1 cellular context compared by ENCODE assay signal in genomic region chr11:60972182-60973030, GRCh38.
TF ChIP-seq lines count a peak whose summit lies in the region.

No MANE protein-coding gene starts in this region.

TF ChIP-seq in HepG2, 621 proteins besides CTCF, POLR2A, EP300 and RAD21:
- TF ChIP-seq ZNF576 (CRISPR knock-in tag; IDR thresholded peaks at IDR 0.05) (no peak), CBFB (CRISPR knock-in tag; IDR thresholded peaks at IDR 0.05) (no peak), ZXDC (CRISPR knock-in tag; IDR thresholded peaks at IDR 0.05) (no peak), NFE2 (CRISPR knock-in tag; IDR thresholded peaks at IDR 0.05) (no peak), ZNF558 (CRISPR knock-in tag; IDR thresholded peaks at IDR 0.05; ENCODE audit: borderline replicate concordance) (no peak), SETDB1 (CRISPR knock-in tag; IDR thresholded peaks at IDR 0.05; ENCODE audit: borderline replicate concordance) (no peak), ZSCAN12 (CRISPR knock-in tag; IDR thresholded peaks at IDR 0.05) (no peak), ZMAT3 (CRISPR knock-in tag; conservative IDR thresholded peaks at IDR 0.05) (no peak), TIGD3 (CRISPR knock-in tag; IDR thresholded peaks at IDR 0.05; ENCODE audit: borderline replicate concordance) (no peak), SCMH1 (CRISPR knock-in tag; IDR thresholded peaks at IDR 0.05; ENCODE audit: borderline replicate concordance) (no peak), HBP1 (CRISPR knock-in tag; IDR thresholded peaks at IDR 0.05; ENCODE audit: low read depth) (no peak), BRF2 (CRISPR knock-in tag; IDR thresholded peaks at IDR 0.05) (no peak), ISL2 (CRISPR knock-in tag; IDR thresholded peaks at IDR 0.05) (no peak), SOX6 (IDR thresholded peaks at IDR 0.05) (no peak), SOX6 (CRISPR knock-in tag; IDR thresholded peaks at IDR 0.05) (no peak)
TF ChIP-seq in HepG2: peak in this region for 0.
